ENCODE assay signal across 20 cellular contexts in genomic region chrX:32533848-32534247, GRCh38.
DNase-seq lines count a peak whose midpoint lies in the region; ATAC-seq, FAIRE-seq and TF ChIP-seq lines count a peak whose summit lies in the region.
"Had no signal": no experiment of that assay in that cellular context is flagged by ENCODE, and none has a peak within 500 bp of the region (broad histone marks: within the 10 kb centered on the region; RNA-seq: fewer than 3 reads in every experiment).

No MANE protein-coding gene starts in this region.

- H2AFZ ChIP-seq in Karpas-422 (ENCODE audit: low read length) = no peak overlapping the region

- WGBS in upper lobe of left lung, 2 donors = 73 to 83% methylated on average over 3 to 4 of the region's 4 CpGs

- no peak overlapping the region for H3K9ac ChIP-seq in Karpas-422 (ENCODE audit: low read length)

- FAIRE-seq in HTR-8/SVneo (lab: Jason Lieb, UNC) = peak; percentile 31
- FAIRE-seq: pancreas had no signal

- H3K4me1 ChIP-seq in upper lobe of left lung (no peaks in the 10 kb centered on the region), Karpas-422 (ENCODE audit: low read length) (no peaks in the 10 kb centered on the region)
- H3K4me1 ChIP-seq: Peyer's patch, transverse colon had no signal

- H3K27ac ChIP-seq in upper lobe of left lung (no peak overlapping the region), Karpas-422 (ENCODE audit: low read length) (no peak overlapping the region)
- H3K27ac ChIP-seq: pancreas, Peyer's patch, transverse colon had no signal

- peak; percentile 92 for ATAC-seq in GM18520 (IDR thresholded peaks at IDR 0.05; ENCODE audit: unreplicated experiment)
- peak; percentile 52 for ATAC-seq in GM21526 (IDR thresholded peaks at IDR 0.05; ENCODE audit: low FRiP score, unreplicated experiment)
- peak; percentile 84 for ATAC-seq in HG02973 (IDR thresholded peaks at IDR 0.05; ENCODE audit: unreplicated experiment)
- ATAC-seq in upper lobe of left lung (ENCODE audit: low FRiP score in 2 of 2) = no peak
- ATAC-seq: activated CD8-positive, alpha-beta T cell treated with anti-CD3 and anti-CD28 coated beads, Interleukin-2, amount 10 ng/mL, durations not matched to agents 7 days and 5 days; CD8-positive, alpha-beta T cell; naive thymus-derived CD8-positive, alpha-beta T cell; pancreas; stimulated activated naive CD8-positive, alpha-beta T cell treated with anti-CD3 and anti-CD28 coated beads, Interleukin-15, Interleukin-2, amounts not matched to agents 100 U/mL and 50 U/mL, for 24 hours had no signal

- H4K20me1 ChIP-seq in Karpas-422 (ENCODE audit: insufficient read depth, low read depth, low read length) = no peaks in the 10 kb centered on the region

- no peak for TF ChIP-seq EP300 in upper lobe of left lung (IDR thresholded peaks at IDR 0.05)

- H3K36me3 ChIP-seq in upper lobe of left lung (no peaks in the 10 kb centered on the region), Karpas-422 (ENCODE audit: insufficient read depth, low read length) (no peaks in the 10 kb centered on the region)
- H3K36me3 ChIP-seq: pancreas, Peyer's patch, transverse colon had no signal

- no peaks in the 10 kb centered on the region for H3K27me3 ChIP-seq in upper lobe of left lung
- H3K27me3 ChIP-seq in Karpas-422 (ENCODE audit: low read length) = no peaks in the 10 kb centered on the region
- H3K27me3 ChIP-seq: Peyer's patch, transverse colon had no signal

- no peak overlapping the region for H3K4me3 ChIP-seq in upper lobe of left lung
- H3K4me3 ChIP-seq in Karpas-422 (ENCODE audit: low read length) = no peak overlapping the region
- H3K4me3 ChIP-seq: pancreas, Peyer's patch, transverse colon had no signal

- no peak for TF ChIP-seq CTCF in upper lobe of left lung (IDR thresholded peaks at IDR 0.05)

- no peak for DNase-seq in HTR-8/SVneo (ENCODE audit: insufficient read length, low spot score)
- DNase-seq in SW 1271 (lab: John Stamatoyannopoulos, UW) = no peak
- no peak for DNase-seq in upper lobe of left lung
- DNase-seq in NCI-H2107 (lab: John Stamatoyannopoulos, UW) = no peak
- no peak for DNase-seq in Karpas-422
- DNase-seq: activated B cell treated with CpG ODN at 0.5 μM for 24 hours; activated CD8-positive, alpha-beta T cell treated with anti-CD3 and anti-CD28 coated beads, Interleukin-2, amount 10 ng/mL, durations not matched to agents 7 days and 5 days; activated T-cell treated with anti-CD3 and anti-CD28 coated beads, Interleukin-2, amount 50 U/mL, for 48 hours; CD8-positive, alpha-beta T cell; mesendoderm; naive thymus-derived CD8-positive, alpha-beta T cell; NCI-H1436; pancreas; Peyer's patch; stimulated activated CD4-positive, alpha-beta T cell treated with anti-CD3 and anti-CD28 coated beads, Interleukin-2, amount 100 ng/mL, for 24 hours; stimulated activated naive CD8-positive, alpha-beta T cell treated with anti-CD3 and anti-CD28 coated beads, Interleukin-15, Interleukin-2, amounts not matched to agents 100 U/mL and 50 U/mL, for 24 hours; transverse colon had no signal

- H3K9me3 ChIP-seq in upper lobe of left lung (no peaks in the 10 kb centered on the region), Karpas-422 (ENCODE audit: low read length) (no peaks in the 10 kb centered on the region)
- H3K9me3 ChIP-seq: pancreas, Peyer's patch, transverse colon had no signal

- H3K4me2 ChIP-seq in Karpas-422 (ENCODE audit: low read depth, low read length, poor library complexity, severe bottlenecking) = no peak overlapping the region

- no peak for TF ChIP-seq POLR2A in upper lobe of left lung (IDR thresholded peaks at IDR 0.05)

- H3K79me2 ChIP-seq in Karpas-422 (ENCODE audit: low read length) = no peaks in the 10 kb centered on the region

- no peaks in the 10 kb centered on the region for H3K9me2 ChIP-seq in Karpas-422 (replicated peaks; ENCODE audit: insufficient read depth, low read length)

Comparison
In these comparisons a context has a peak if more than half of its experiments do, and no peak if none do; other contexts are left out.
1. ATAC-seq: peak in GM18520 (single experiment), GM21526 (single experiment) and HG02973 (single experiment); none in upper lobe of left lung (0 of 2).